In the genomic region with DNA sequence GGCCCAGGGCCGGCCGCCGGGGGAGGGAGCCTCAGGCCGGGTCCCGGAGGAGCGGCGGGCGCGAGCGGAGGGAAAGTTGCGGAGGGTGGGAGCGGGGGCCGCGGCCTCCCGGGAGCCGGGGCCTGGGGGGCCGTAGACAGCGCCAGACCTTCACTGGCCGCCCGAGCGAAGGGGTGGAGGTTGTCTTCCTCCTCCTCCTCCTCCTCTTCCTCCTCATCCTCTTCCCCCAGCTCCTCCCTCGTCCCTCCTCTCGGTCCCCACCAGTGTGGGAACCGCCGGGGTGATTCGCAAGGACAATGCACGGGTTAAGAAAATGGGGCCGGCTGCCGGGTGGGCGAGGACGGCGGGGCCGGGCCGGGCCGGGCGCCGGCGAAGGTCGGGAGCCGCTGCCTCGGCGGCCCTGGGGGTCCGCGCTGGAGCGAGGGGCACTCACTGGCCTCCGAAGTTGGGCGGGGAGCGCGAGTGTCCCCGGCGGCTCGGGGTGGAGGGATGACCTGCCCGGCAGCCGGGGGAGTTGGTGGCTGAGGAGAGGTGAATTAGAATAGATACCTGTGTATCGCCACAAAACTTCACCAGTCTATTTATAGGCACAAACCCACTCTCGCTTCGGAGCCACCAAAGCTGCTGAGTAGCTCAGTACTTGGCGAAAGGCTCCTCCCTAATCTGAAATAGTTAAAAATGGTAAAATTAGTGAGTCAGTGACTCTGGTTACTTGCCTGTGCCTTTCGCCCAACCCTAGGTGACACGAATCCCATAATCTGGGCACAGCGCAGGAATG, we compare ENCODE assay signal across 8 cellular contexts. TPM values are rescaled to one million over a fixed set of nuclear protein-coding genes. Genes with fewer than 3 reads are reported as not detected.
DNase-seq lines count a peak whose midpoint lies in the region; ATAC-seq and TF ChIP-seq lines count a peak whose summit lies in the region.

No MANE protein-coding gene starts in this region.

- ATAC-seq in stimulated activated memory B cell treated with anti-CD40 and anti-IgM and Interleukin-4, amounts not matched to agents 10 μg/mL and 1 μg/mL and 100 μg/mL, for 72 hours: no peak
- no peak for ATAC-seq in HG03045 (IDR thresholded peaks at IDR 0.05; ENCODE audit: unreplicated experiment)

- no peaks in the 10 kb centered on the region for H3K27me3 Mint-ChIP-seq in stimulated activated memory B cell treated with anti-CD40 and anti-IgM and Interleukin-4, amounts not matched to agents 10 μg/mL and 1 μg/mL and 100 μg/mL, for 72 hours

- H3K9me3 Mint-ChIP-seq in stimulated activated memory B cell treated with anti-CD40 and anti-IgM and Interleukin-4, amounts not matched to agents 10 μg/mL and 1 μg/mL and 100 μg/mL, for 72 hours: no peaks in the 10 kb centered on the region

- DNase-seq in EH (ENCODE audit: low read depth) (peak; percentile 71), HT-29 (ENCODE audit: low spot score) (peak; percentile 31), coronary artery (ENCODE audit: low spot score) (peak; percentile 80), lung microvascular endothelial cell (ENCODE audit: low read depth in 2 of 2) (peak; percentile 50 to 62), epidermal melanocyte (ENCODE audit: insufficient read length, low spot score) (no peak)
- peak in 3 of 4 experiments; percentile 8 to 21 (median 13) for DNase-seq in activated CD4-positive, CD25-positive, alpha-beta regulatory T cell (lab: John Stamatoyannopoulos, UW)

- peak overlapping the region; percentile 86 for H3K4me3 Mint-ChIP-seq in stimulated activated memory B cell treated with anti-CD40 and anti-IgM and Interleukin-4, amounts not matched to agents 10 μg/mL and 1 μg/mL and 100 μg/mL, for 72 hours

- H3K27ac Mint-ChIP-seq in stimulated activated memory B cell treated with anti-CD40 and anti-IgM and Interleukin-4, amounts not matched to agents 10 μg/mL and 1 μg/mL and 100 μg/mL, for 72 hours: peak overlapping the region; percentile 64

- no peak for TF ChIP-seq CTCF in coronary artery (IDR thresholded peaks at IDR 0.05)

- no peaks in the 10 kb centered on the region for H3K36me3 Mint-ChIP-seq in stimulated activated memory B cell treated with anti-CD40 and anti-IgM and Interleukin-4, amounts not matched to agents 10 μg/mL and 1 μg/mL and 100 μg/mL, for 72 hours

- H3K4me1 Mint-ChIP-seq in stimulated activated memory B cell treated with anti-CD40 and anti-IgM and Interleukin-4, amounts not matched to agents 10 μg/mL and 1 μg/mL and 100 μg/mL, for 72 hours: peaks cover 52% of the 10 kb centered on the region

- peak overlapping the region; percentile 99 for H3K4me3 ChIP-seq in coronary artery

- H3K27ac ChIP-seq in coronary artery: peak overlapping the region; percentile 99 to 100

RNA-seq across cellular contexts. Expression of a gene that starts 1.4 kb away (rescaled TPM):
- total RNA-seq in HT-29 (2014; rRNA removed; shearing (Covaris generic)): 33.3 and 35.8 TPM in 2 replicates
- total RNA-seq in lung microvascular endothelial cell: 39.9 and 72.4 TPM in 2 replicates
